14 cellular contexts compared by ENCODE assay signal in genomic region chr2:126663184-126663963, GRCh38. TPM values are rescaled to one million over a fixed set of nuclear protein-coding genes. Genes with fewer than 3 reads are reported as not detected.
A peak's percentile ranks its signal among the peaks of the same experiment; 100 is the strongest.
DNase-seq lines count a peak whose midpoint lies in the region; ATAC-seq, FAIRE-seq and TF ChIP-seq lines count a peak whose summit lies in the region.
"Had no signal": no experiment of that assay in that cellular context is flagged by ENCODE, and none has a peak within 500 bp of the region (broad histone marks: within the 10 kb centered on the region; RNA-seq: fewer than 3 reads in every experiment).

No MANE protein-coding gene starts in this region.

- no peak for TF ChIP-seq EP300 in H1 (IDR thresholded peaks at IDR 0.05; ENCODE audit: borderline replicate concordance in 1 of 2, low read depth in 2 of 2, low read length in 2 of 2)

- no peak for DNase-seq in activated CD4-positive, alpha-beta T cell treated with anti-CD3 and anti-CD28 coated beads for 36 hours
- no peak for DNase-seq in activated CD4-positive, alpha-beta T cell treated with anti-CD3 and anti-CD28 coated beads for 1 hour
- DNase-seq in T-cell (no peak), H1 (ENCODE audit: low read depth in 1 of 2, low spot score in 2 of 2) (no peak), spleen (no peak), NCI-H345 (lab: John Stamatoyannopoulos, UW) (no peak), islet precursor cell (no peak), glutamatergic neuron (no peak)
- DNase-seq: mammary epithelial cell, NCI-H146, NCI-H526 had no signal

- no peak for FAIRE-seq in H1 (lab: Jason Lieb, UNC)
- FAIRE-seq: HepG2 had no signal

- CTCF ChIA-PET in activated CD4-positive, alpha-beta T cell treated with anti-CD3 and anti-CD28 coated beads for 36 hours (lab: Charles Lee) = interaction anchor here (0.6 kb wide), 1 partner anchor 34 kb away, joined by 3 read pairs; no protein-coding TSS in a partner anchor
- CTCF ChIA-PET in T-cell (lab: Charles Lee) (interaction anchor here (0.6 to 0.9 kb wide), 2 partner anchors 11 to 241 kb away, joined by 3 to 5 read pairs; no protein-coding TSS in a partner anchor), H1 (lab: Charles Lee; ENCODE audit: partially characterized antibody) (interaction anchor here (0.6 to 1.2 kb wide), 4 partner anchors 19 to 223 kb away, joined by 3 to 4 read pairs (median 3); no protein-coding TSS in a partner anchor)

- H3K9me3 ChIP-seq in H1 (ENCODE audit: insufficient read depth in 2 of 2, low read depth in 1 of 2, low read length in 1 of 2) (no peaks in the 10 kb centered on the region), spleen (no peaks in the 10 kb centered on the region)

- H3K27ac ChIP-seq in H1 (ENCODE audit: low read depth, low read length) (no peak overlapping the region), spleen (peak overlapping the region; percentile 60 to 97 (median 94))
- H3K27ac ChIP-seq: 22Rv1, epithelial cell of prostate had no signal

- H3K4me3 Mint-ChIP-seq in activated CD4-positive, alpha-beta T cell treated with anti-CD3 and anti-CD28 coated beads for 36 hours = peak overlapping the region; percentile 57
- H3K4me3 Mint-ChIP-seq in T-cell (peak overlapping the region; percentile 59 to 96 (median 68)), glutamatergic neuron (ENCODE audit: unreplicated experiment) (no peak overlapping the region)

- peaks cover 0 to 12% (median 4%) of the 10 kb centered on the region in 4 experiments for H3K4me1 ChIP-seq in H1 (replicated peaks in 1 of 4; ENCODE audit: control insufficient read depth in 3 of 4, insufficient read depth in 4 of 4, low read length in 3 of 4)
- peaks cover 71 to 100% (median 87%) of the 10 kb centered on the region in 6 donors for H3K4me1 ChIP-seq in spleen

- WGBS in H1 (ENCODE audit: extremely low coverage in 1 of 2, insufficient coverage in 1 of 2, insufficient read length in 1 of 2, insufficient replicate concordance in 2 of 2, low coverage in 1 of 2, low lambda C conversion rate in 2 of 2, missing lambda C conversion rate in 1 of 2), 2 experiments = 88% methylated on average over 12 of the region's 13 CpGs; no CpG with 5 or more reads in 1 of the 2 experiments
- WGBS in spleen, 5 donors = 75 to 91% (median 80%) methylated on average over 13 of the region's 13 CpGs

- no peak overlapping the region for H3K18ac ChIP-seq in H1 (ENCODE audit: extremely low read depth, low read length)

- H3K4me3 ChIP-seq in H1 (ENCODE audit: extremely low read depth in 1 of 4, insufficient read depth in 2 of 4, low read depth in 3 of 4, low read length in 4 of 4) = no peak overlapping the region
- peak overlapping the region in 1 of 8 donors; percentile 28 for H3K4me3 ChIP-seq in spleen

- H3K56ac ChIP-seq in H1 (replicated peaks; ENCODE audit: insufficient read length, low read depth, low read length) = no peak overlapping the region

- peak overlapping the region; percentile 27; the same call in 1 of the 2 replicates for H2BK12ac ChIP-seq in H1 (ENCODE audit: low read depth, low read length)

- H2BK15ac ChIP-seq in H1 (ENCODE audit: low read length) = no peak overlapping the region

- no peak overlapping the region for H3K23ac ChIP-seq in H1 (ENCODE audit: insufficient read length)

- H3K23me2 ChIP-seq in H1 (ENCODE audit: low read depth, low read length) = no peaks in the 10 kb centered on the region

- H3K36me3 ChIP-seq in H1 (ENCODE audit: control insufficient read depth in 2 of 4, insufficient read depth in 4 of 4, low read length in 3 of 4) = no peaks in the 10 kb centered on the region
- H3K36me3 ChIP-seq in spleen = peaks cover 0 to 27% (median 6%) of the 10 kb centered on the region in 6 donors

- H3K4me1 Mint-ChIP-seq in activated CD4-positive, alpha-beta T cell treated with anti-CD3 and anti-CD28 coated beads for 36 hours = peaks cover 92% of the 10 kb centered on the region
- H3K4me1 Mint-ChIP-seq in T-cell (peaks cover 94 to 100% (median 96%) of the 10 kb centered on the region in 3 donors), glutamatergic neuron (ENCODE audit: low read depth, unreplicated experiment) (peaks cover 1% of the 10 kb centered on the region)

- H2AK5ac ChIP-seq in H1 (ENCODE audit: low read depth, low read length) = no peak overlapping the region

- no peak overlapping the region for H3K9ac ChIP-seq in H1 (replicated peaks in 1 of 4; ENCODE audit: extremely low read depth in 1 of 4, low read depth in 3 of 4, low read length in 3 of 4)

- H3K4ac ChIP-seq in H1 (replicated peaks; ENCODE audit: insufficient read length, low read depth, low read length) = no peak overlapping the region

- no peak overlapping the region for H4K5ac ChIP-seq in H1 (ENCODE audit: insufficient read length, low read depth, low read length)

- ATAC-seq in activated CD4-positive, alpha-beta T cell treated with anti-CD3 and anti-CD28 coated beads for 36 hours = no peak
- ATAC-seq in T-cell (replicated peaks in 1 of 4) = no peak
- ATAC-seq: HepG2 had no signal

- no peaks in the 10 kb centered on the region for H3K79me1 ChIP-seq in H1 (ENCODE audit: low read depth, low read length)

- TF ChIP-seq RAD21 in H1 (IDR thresholded peaks at IDR 0.05 in 1 of 2, conservative IDR thresholded peaks at IDR 0.05 in 1 of 2; ENCODE audit: low read depth in 2 of 2, low read length in 2 of 2) = no peak

- H4K20me1 ChIP-seq in H1 (replicated peaks in 1 of 2; ENCODE audit: control insufficient read depth in 1 of 2, insufficient read depth in 2 of 2, low read length in 2 of 2) = no peaks in the 10 kb centered on the region

- peaks cover 59% of the 10 kb centered on the region for H3K36me3 Mint-ChIP-seq in activated CD4-positive, alpha-beta T cell treated with anti-CD3 and anti-CD28 coated beads for 36 hours (ENCODE audit: low read depth)
- H3K36me3 Mint-ChIP-seq in T-cell (peaks cover 26% of the 10 kb centered on the region), glutamatergic neuron (ENCODE audit: unreplicated experiment) (no peaks in the 10 kb centered on the region)

- H3K27me3 Mint-ChIP-seq in activated CD4-positive, alpha-beta T cell treated with anti-CD3 and anti-CD28 coated beads for 36 hours = no peaks in the 10 kb centered on the region
- H3K27me3 Mint-ChIP-seq in T-cell (no peaks in the 10 kb centered on the region), glutamatergic neuron (ENCODE audit: unreplicated experiment) (peaks cover 5% of the 10 kb centered on the region)

- H3K79me2 ChIP-seq in H1 (ENCODE audit: control insufficient read depth in 1 of 2, insufficient read depth in 2 of 2, low read length in 2 of 2) = no peaks in the 10 kb centered on the region

- intact Hi-C loops in activated CD4-positive, alpha-beta T cell treated with anti-CD3 and anti-CD28 coated beads for 36 hours (cut with DNase I, micrococcal nuclease) = loop anchor here in 1 of 2 experiments (10.0 kb wide), 2 partner anchors 751 to 1361 kb away; partner anchors contain the start of genes PROC and SAP130
- intact Hi-C loops in spleen (cut with DNase I; ENCODE audit: low total_unique reads) = no loop called here

- no peaks in the 10 kb centered on the region for H3K9me3 Mint-ChIP-seq in activated CD4-positive, alpha-beta T cell treated with anti-CD3 and anti-CD28 coated beads for 36 hours (ENCODE audit: low read depth)
- H3K9me3 Mint-ChIP-seq in T-cell (no peaks in the 10 kb centered on the region), glutamatergic neuron (ENCODE audit: unreplicated experiment) (peaks cover 3% of the 10 kb centered on the region)

- H3K4me2 ChIP-seq in H1 (ENCODE audit: insufficient read depth in 1 of 2, low read depth in 2 of 2, low read length in 2 of 2) = no peak overlapping the region

- H3K14ac ChIP-seq in H1 (ENCODE audit: insufficient read length) = no peak overlapping the region

- TF ChIP-seq CTCF in H1 (IDR thresholded peaks at IDR 0.05; ENCODE audit: control extremely low read depth in 1 of 3, insufficient read depth in 1 of 3, low read depth in 1 of 3, low read length in 3 of 3) (no peak), spleen (IDR thresholded peaks at IDR 0.05 in 8 of 11, conservative IDR thresholded peaks at IDR 0.05 in 3 of 11) (no peak), glutamatergic neuron (IDR thresholded peaks at IDR 0.05; ENCODE audit: partially characterized antibody, unreplicated experiment) (no peak)

- H2BK20ac ChIP-seq in H1 (ENCODE audit: low read length) = 0 out of 2 replicates have a peak overlapping the region, but pooled peaks have one; percentile 34

- H3K27me3 ChIP-seq in H1 (replicated peaks in 1 of 4; ENCODE audit: control insufficient read depth in 3 of 4, extremely low read depth in 1 of 4, insufficient read depth in 3 of 4, low read length in 3 of 4) (no peaks in the 10 kb centered on the region), spleen (replicated peaks in 1 of 7) (no peaks in the 10 kb centered on the region)

- no peak overlapping the region for H4K91ac ChIP-seq in H1 (replicated peaks; ENCODE audit: insufficient read length, low read length)

- no peak overlapping the region for H4K8ac ChIP-seq in H1 (ENCODE audit: extremely low read depth, insufficient read depth, low read length)

- no peak overlapping the region; the same call in 1 of the 2 replicates for H2BK5ac ChIP-seq in H1 (ENCODE audit: low read depth, low read length)

- POLR2A ChIA-PET in activated CD4-positive, alpha-beta T cell treated with anti-CD3 and anti-CD28 coated beads for 36 hours (lab: Charles Lee) = interaction anchor here (0.6 kb wide), 1 partner anchor 81 kb away, joined by 4 read pairs; no protein-coding TSS in a partner anchor
- POLR2A ChIA-PET in T-cell (lab: Charles Lee) = no interaction called here
- POLR2A ChIA-PET in H1 (lab: Charles Lee; ENCODE audit: partially characterized antibody) = interaction anchor here (1.2 kb wide), 1 partner anchor 11 kb away, joined by 4 read pairs; no protein-coding TSS in a partner anchor

- H3K27ac Mint-ChIP-seq in activated CD4-positive, alpha-beta T cell treated with anti-CD3 and anti-CD28 coated beads for 36 hours = peak overlapping the region; percentile 91
- peak overlapping the region; percentile 98 to 99 for H3K27ac Mint-ChIP-seq in T-cell
- H3K27ac Mint-ChIP-seq in glutamatergic neuron (ENCODE audit: unreplicated experiment) = no peak overlapping the region

- TF ChIP-seq POLR2A in H1 (IDR thresholded peaks at IDR 0.05; ENCODE audit: control extremely low read depth in 1 of 2, low read depth in 2 of 2, low read length in 2 of 2) (no peak), spleen (IDR thresholded peaks at IDR 0.05) (no peak)

- H2AFZ ChIP-seq in H1 (ENCODE audit: low read length) = no peak overlapping the region

- no peak overlapping the region for H2BK120ac ChIP-seq in H1 (replicated peaks; ENCODE audit: low read depth, low read length)

RNA-seq across cellular contexts. Expression of gene GYPC, which starts 7.4 kb away (rescaled TPM):
- 100 to 1,000 TPM; 143 to 187 TPM for total RNA-seq in activated CD4-positive, alpha-beta T cell treated with anti-CD3 and anti-CD28 coated beads for 36 hours
- total RNA-seq in T-cell (100 to 1,000 TPM; 109 to 137 (median 116) TPM), spleen (100 to 1,000 TPM in 5 of 7 donors, 10 to 100 TPM in 2; 86.6 to 193 (median 138) TPM), glutamatergic neuron (ENCODE audit: unreplicated experiment) (2.0 TPM)
- total RNA-seq in H1 (2021; fragmentation: NEBNext Ultra II Directional; extraction: Animal tissue kit (Norgen Biotek cat#: 25700)) = 26.7 and 26.8 TPM in 2 replicates
- polyA plus RNA-seq in H1 (2011; rRNA removed) (53.6 and 55.1 TPM in 2 replicates), spleen (100 to 1,000 TPM; 187 to 202 (median 201) TPM)
- 48.8 TPM for polyA plus RNA-seq in H1 (2011; cell fraction: cytosol; rRNA removed)
- polyA plus RNA-seq in H1 (2011; cell fraction: nucleus; rRNA removed) = 43.8 TPM
- polyA plus RNA-seq in H1 (2012, experiment 1 of 2) = 35.4 to 41.6 TPM (median 39.4 TPM) in 4 replicates
- polyA plus RNA-seq in H1 (2012, experiment 2 of 2) = 37.6 TPM
- 19.9 TPM for polyA plus RNA-seq in H1 (2013, experiment 1 of 2)
- 21.6 TPM for polyA plus RNA-seq in H1 (2013, experiment 2 of 2)
- polyA minus RNA-seq in H1 (2011; rRNA and poly(A)+ RNA removed) = 30.0 and 32.2 TPM in 2 replicates
- 10.3 TPM for polyA minus RNA-seq in H1 (2011; cell fraction: cytosol; rRNA and poly(A)+ RNA removed)
- 11.7 TPM for polyA minus RNA-seq in H1 (2011; cell fraction: nucleus; rRNA and poly(A)+ RNA removed)
- total RNA-seq: HepG2 had no signal
- polyA plus RNA-seq: HepG2 had no signal

Comparison
In these comparisons a context has a peak if more than half of its experiments do, and no peak if none do; other contexts are left out.
1. POLR2A ChIA-PET loops: an anchor here in activated CD4-positive, alpha-beta T cell treated with anti-CD3 and anti-CD28 coated beads for 36 hours (0.6 kb wide) and H1 (1.2 kb wide); none called in T-cell.